In the genomic region with DNA sequence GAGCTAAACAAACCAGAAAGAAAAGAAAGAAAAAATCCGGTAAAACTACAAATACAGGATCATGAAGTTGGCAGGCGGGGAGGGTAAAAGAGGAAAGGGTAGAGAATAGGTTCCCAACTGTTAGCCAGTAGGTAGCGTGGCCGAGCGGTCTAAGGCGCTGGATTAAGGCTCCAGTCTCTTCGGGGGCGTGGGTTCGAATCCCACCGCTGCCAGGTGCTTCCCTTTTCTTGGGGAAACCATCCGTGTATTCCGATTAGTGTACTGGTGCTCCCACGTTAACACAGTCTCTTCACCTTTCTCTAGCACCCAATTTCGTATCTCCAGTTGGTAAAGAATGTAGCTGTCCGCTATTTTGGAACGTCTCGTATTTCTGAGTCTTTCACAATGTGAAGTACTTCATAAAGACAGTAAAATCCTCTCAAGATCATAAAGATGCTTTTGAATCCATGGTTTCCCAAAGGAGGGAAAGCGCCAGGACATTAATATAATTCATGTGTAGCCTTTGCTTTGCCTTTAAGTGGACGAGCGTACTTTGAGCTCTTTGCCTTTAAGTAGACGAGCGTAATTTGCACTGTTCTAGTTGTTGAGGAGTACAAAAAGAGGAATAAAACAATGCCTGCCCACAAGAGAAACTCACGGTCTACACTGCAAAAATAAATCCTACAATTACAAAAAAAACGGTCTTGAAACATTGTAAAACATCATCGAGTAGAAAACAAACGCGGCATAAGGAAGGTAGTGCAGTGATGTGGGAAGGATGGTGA, we compare ENCODE assay signal across 1 cellular context.
TF ChIP-seq lines count a peak whose summit lies in the region.

No MANE protein-coding gene starts in this region.

TF ChIP-seq in HepG2, 621 proteins besides CTCF, POLR2A, EP300 and RAD21 (continued from another document and continues in another):
- TF ChIP-seq, protein P1, sequence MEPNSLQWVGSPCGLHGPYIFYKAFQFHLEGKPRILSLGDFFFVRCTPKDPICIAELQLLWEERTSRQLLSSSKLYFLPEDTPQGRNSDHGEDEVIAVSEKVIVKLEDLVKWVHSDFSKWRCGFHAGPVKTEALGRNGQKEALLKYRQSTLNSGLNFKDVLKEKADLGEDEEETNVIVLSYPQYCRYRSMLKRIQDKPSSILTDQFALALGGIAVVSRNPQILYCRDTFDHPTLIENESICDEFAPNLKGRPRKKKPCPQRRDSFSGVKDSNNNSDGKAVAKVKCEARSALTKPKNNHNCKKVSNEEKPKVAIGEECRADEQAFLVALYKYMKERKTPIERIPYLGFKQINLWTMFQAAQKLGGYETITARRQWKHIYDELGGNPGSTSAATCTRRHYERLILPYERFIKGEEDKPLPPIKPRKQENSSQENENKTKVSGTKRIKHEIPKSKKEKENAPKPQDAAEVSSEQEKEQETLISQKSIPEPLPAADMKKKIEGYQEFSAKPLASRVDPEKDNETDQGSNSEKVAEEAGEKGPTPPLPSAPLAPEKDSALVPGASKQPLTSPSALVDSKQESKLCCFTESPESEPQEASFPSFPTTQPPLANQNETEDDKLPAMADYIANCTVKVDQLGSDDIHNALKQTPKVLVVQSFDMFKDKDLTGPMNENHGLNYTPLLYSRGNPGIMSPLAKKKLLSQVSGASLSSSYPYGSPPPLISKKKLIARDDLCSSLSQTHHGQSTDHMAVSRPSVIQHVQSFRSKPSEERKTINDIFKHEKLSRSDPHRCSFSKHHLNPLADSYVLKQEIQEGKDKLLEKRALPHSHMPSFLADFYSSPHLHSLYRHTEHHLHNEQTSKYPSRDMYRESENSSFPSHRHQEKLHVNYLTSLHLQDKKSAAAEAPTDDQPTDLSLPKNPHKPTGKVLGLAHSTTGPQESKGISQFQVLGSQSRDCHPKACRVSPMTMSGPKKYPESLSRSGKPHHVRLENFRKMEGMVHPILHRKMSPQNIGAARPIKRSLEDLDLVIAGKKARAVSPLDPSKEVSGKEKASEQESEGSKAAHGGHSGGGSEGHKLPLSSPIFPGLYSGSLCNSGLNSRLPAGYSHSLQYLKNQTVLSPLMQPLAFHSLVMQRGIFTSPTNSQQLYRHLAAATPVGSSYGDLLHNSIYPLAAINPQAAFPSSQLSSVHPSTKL (CRISPR knock-in tag; IDR thresholded peaks at IDR 0.05), result peak; percentile 83; the same call in 1 of the 2 replicates
- TF ChIP-seq ATF1 (CRISPR knock-in tag; IDR thresholded peaks at IDR 0.05) (peak; percentile 46; the same call in 1 of the 2 replicates), PRMT3 (CRISPR knock-in tag; IDR thresholded peaks at IDR 0.05; ENCODE audit: borderline replicate concordance, low read depth) (peak; percentile 75), ZKSCAN1 (IDR thresholded peaks at IDR 0.05; ENCODE audit: low read length) (0 out of 2 replicates have a peak, but pooled peaks have one; percentile 44), ZNF333 (CRISPR knock-in tag; IDR thresholded peaks at IDR 0.05; ENCODE audit: borderline replicate concordance) (0 out of 2 replicates have a peak, but pooled peaks have one; percentile 86), SMYD3 (CRISPR knock-in tag; IDR thresholded peaks at IDR 0.05) (no peak), PCBP1 (IDR thresholded peaks at IDR 0.05; ENCODE audit: borderline replicate concordance, low read depth, low read length) (no peak), ZNF121 (CRISPR knock-in tag; IDR thresholded peaks at IDR 0.05) (no peak), AHR (CRISPR knock-in tag; IDR thresholded peaks at IDR 0.05) (peak; percentile 13; the same call in 1 of the 2 replicates), NCOR1 (IDR thresholded peaks at IDR 0.05; ENCODE audit: borderline replicate concordance, low read length) (no peak; the same call in 1 of the 2 replicates), PHF20 (CRISPR knock-in tag; IDR thresholded peaks at IDR 0.05) (no peak), HOXD1 (CRISPR knock-in tag; IDR thresholded peaks at IDR 0.05) (no peak), TMF1 (CRISPR knock-in tag; IDR thresholded peaks at IDR 0.05; ENCODE audit: low read depth) (no peak), CREB1 (IDR thresholded peaks at IDR 0.05) (no peak), CREB1 (CRISPR knock-in tag; IDR thresholded peaks at IDR 0.05) (peak; percentile 67), GABPA (IDR thresholded peaks at IDR 0.05; ENCODE audit: low read depth, low read length) (no peak), GABPA (CRISPR knock-in tag; IDR thresholded peaks at IDR 0.05; ENCODE audit: low read depth) (peak; percentile 38; the same call in 1 of the 2 replicates), WIZ (CRISPR knock-in tag; IDR thresholded peaks at IDR 0.05) (no peak), IKZF1 (IDR thresholded peaks at IDR 0.05) (no peak), KDM6A (CRISPR knock-in tag; IDR thresholded peaks at IDR 0.05; ENCODE audit: low read depth) (no peak), ZNF556 (CRISPR knock-in tag; IDR thresholded peaks at IDR 0.05; ENCODE audit: borderline replicate concordance) (peak; percentile 94; the same call in 1 of the 2 replicates), KLF15 (CRISPR knock-in tag; IDR thresholded peaks at IDR 0.05; ENCODE audit: borderline replicate concordance) (no peak; the same call in 1 of the 2 replicates), SOX6 (IDR thresholded peaks at IDR 0.05) (no peak), SOX6 (CRISPR knock-in tag; IDR thresholded peaks at IDR 0.05) (peak; percentile 50), MXI1 (IDR thresholded peaks at IDR 0.05; ENCODE audit: borderline replicate concordance, low read depth, low read length) (peak; percentile 49; the same call in 1 of the 3 replicates), SMC3 (IDR thresholded peaks at IDR 0.05; ENCODE audit: low read length) (no peak), SALL1 (CRISPR knock-in tag; IDR thresholded peaks at IDR 0.05) (peak; percentile 86), MEIS1 (CRISPR knock-in tag; IDR thresholded peaks at IDR 0.05; ENCODE audit: borderline replicate concordance) (no peak), HES4 (CRISPR knock-in tag; IDR thresholded peaks at IDR 0.05; ENCODE audit: borderline replicate concordance) (no peak), ZNF296 (CRISPR knock-in tag; conservative IDR thresholded peaks at IDR 0.05) (no peak), ZNF33B (CRISPR knock-in tag; IDR thresholded peaks at IDR 0.05) (no peak), ISX (CRISPR knock-in tag; conservative IDR thresholded peaks at IDR 0.05) (no peak)
- TF ChIP-seq, protein P2, sequence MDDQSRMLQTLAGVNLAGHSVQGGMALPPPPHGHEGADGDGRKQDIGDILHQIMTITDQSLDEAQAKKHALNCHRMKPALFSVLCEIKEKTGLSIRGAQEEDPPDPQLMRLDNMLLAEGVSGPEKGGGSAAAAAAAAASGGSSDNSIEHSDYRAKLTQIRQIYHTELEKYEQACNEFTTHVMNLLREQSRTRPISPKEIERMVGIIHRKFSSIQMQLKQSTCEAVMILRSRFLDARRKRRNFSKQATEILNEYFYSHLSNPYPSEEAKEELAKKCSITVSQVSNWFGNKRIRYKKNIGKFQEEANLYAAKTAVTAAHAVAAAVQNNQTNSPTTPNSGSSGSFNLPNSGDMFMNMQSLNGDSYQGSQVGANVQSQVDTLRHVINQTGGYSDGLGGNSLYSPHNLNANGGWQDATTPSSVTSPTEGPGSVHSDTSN (CRISPR knock-in tag; IDR thresholded peaks at IDR 0.05; ENCODE audit: borderline replicate concordance), result no peak
- TF ChIP-seq, protein P3, sequence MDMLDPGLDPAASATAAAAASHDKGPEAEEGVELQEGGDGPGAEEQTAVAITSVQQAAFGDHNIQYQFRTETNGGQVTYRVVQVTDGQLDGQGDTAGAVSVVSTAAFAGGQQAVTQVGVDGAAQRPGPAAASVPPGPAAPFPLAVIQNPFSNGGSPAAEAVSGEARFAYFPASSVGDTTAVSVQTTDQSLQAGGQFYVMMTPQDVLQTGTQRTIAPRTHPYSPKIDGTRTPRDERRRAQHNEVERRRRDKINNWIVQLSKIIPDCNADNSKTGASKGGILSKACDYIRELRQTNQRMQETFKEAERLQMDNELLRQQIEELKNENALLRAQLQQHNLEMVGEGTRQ (IDR thresholded peaks at IDR 0.05; ENCODE audit: low read depth, low read length), result no peak
- TF ChIP-seq, protein P3 (CRISPR knock-in tag; IDR thresholded peaks at IDR 0.05; ENCODE audit: borderline replicate concordance), result no peak; the same call in 1 of the 2 replicates
- TF ChIP-seq, protein P4, sequence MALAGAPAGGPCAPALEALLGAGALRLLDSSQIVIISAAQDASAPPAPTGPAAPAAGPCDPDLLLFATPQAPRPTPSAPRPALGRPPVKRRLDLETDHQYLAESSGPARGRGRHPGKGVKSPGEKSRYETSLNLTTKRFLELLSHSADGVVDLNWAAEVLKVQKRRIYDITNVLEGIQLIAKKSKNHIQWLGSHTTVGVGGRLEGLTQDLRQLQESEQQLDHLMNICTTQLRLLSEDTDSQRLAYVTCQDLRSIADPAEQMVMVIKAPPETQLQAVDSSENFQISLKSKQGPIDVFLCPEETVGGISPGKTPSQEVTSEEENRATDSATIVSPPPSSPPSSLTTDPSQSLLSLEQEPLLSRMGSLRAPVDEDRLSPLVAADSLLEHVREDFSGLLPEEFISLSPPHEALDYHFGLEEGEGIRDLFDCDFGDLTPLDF (CRISPR knock-in tag; IDR thresholded peaks at IDR 0.05), result no peak
- TF ChIP-seq, protein P5, sequence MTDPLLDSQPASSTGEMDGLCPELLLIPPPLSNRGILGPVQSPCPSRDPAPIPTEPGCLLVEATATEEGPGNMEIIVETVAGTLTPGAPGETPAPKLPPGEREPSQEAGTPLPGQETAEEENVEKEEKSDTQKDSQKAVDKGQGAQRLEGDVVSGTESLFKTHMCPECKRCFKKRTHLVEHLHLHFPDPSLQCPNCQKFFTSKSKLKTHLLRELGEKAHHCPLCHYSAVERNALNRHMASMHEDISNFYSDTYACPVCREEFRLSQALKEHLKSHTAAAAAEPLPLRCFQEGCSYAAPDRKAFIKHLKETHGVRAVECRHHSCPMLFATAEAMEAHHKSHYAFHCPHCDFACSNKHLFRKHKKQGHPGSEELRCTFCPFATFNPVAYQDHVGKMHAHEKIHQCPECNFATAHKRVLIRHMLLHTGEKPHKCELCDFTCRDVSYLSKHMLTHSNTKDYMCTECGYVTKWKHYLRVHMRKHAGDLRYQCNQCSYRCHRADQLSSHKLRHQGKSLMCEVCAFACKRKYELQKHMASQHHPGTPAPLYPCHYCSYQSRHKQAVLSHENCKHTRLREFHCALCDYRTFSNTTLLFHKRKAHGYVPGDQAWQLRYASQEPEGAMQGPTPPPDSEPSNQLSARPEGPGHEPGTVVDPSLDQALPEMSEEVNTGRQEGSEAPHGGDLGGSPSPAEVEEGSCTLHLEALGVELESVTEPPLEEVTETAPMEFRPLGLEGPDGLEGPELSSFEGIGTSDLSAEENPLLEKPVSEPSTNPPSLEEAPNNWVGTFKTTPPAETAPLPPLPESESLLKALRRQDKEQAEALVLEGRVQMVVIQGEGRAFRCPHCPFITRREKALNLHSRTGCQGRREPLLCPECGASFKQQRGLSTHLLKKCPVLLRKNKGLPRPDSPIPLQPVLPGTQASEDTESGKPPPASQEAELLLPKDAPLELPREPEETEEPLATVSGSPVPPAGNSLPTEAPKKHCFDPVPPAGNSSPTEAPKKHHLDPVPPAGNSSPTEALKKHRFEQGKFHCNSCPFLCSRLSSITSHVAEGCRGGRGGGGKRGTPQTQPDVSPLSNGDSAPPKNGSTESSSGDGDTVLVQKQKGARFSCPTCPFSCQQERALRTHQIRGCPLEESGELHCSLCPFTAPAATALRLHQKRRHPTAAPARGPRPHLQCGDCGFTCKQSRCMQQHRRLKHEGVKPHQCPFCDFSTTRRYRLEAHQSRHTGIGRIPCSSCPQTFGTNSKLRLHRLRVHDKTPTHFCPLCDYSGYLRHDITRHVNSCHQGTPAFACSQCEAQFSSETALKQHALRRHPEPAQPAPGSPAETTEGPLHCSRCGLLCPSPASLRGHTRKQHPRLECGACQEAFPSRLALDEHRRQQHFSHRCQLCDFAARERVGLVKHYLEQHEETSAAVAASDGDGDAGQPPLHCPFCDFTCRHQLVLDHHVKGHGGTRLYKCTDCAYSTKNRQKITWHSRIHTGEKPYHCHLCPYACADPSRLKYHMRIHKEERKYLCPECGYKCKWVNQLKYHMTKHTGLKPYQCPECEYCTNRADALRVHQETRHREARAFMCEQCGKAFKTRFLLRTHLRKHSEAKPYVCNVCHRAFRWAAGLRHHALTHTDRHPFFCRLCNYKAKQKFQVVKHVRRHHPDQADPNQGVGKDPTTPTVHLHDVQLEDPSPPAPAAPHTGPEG (CRISPR knock-in tag; IDR thresholded peaks at IDR 0.05), result 0 out of 2 replicates have a peak, but pooled peaks have one; percentile 18
- TF ChIP-seq, protein P6, sequence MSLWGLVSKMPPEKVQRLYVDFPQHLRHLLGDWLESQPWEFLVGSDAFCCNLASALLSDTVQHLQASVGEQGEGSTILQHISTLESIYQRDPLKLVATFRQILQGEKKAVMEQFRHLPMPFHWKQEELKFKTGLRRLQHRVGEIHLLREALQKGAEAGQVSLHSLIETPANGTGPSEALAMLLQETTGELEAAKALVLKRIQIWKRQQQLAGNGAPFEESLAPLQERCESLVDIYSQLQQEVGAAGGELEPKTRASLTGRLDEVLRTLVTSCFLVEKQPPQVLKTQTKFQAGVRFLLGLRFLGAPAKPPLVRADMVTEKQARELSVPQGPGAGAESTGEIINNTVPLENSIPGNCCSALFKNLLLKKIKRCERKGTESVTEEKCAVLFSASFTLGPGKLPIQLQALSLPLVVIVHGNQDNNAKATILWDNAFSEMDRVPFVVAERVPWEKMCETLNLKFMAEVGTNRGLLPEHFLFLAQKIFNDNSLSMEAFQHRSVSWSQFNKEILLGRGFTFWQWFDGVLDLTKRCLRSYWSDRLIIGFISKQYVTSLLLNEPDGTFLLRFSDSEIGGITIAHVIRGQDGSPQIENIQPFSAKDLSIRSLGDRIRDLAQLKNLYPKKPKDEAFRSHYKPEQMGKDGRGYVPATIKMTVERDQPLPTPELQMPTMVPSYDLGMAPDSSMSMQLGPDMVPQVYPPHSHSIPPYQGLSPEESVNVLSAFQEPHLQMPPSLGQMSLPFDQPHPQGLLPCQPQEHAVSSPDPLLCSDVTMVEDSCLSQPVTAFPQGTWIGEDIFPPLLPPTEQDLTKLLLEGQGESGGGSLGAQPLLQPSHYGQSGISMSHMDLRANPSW (CRISPR knock-in tag; IDR thresholded peaks at IDR 0.05; ENCODE audit: borderline replicate concordance), result no peak
- TF ChIP-seq, protein P7, sequence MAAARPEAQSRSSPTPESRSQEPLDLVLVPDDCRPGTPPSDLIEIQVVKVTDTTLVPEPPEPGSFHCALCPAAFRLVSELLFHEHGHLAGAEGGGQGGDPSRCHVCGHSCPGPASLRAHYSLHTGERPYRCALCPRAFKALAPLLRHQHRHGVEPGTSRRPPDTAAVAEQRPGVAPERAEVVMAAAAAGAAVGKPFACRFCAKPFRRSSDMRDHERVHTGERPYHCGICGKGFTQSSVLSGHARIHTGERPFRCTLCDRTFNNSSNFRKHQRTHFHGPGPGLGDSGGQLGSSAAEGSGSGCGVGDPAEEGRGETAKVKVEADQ (CRISPR knock-in tag; IDR thresholded peaks at IDR 0.05; ENCODE audit: borderline replicate concordance), result no peak
- TF ChIP-seq, protein P8, sequence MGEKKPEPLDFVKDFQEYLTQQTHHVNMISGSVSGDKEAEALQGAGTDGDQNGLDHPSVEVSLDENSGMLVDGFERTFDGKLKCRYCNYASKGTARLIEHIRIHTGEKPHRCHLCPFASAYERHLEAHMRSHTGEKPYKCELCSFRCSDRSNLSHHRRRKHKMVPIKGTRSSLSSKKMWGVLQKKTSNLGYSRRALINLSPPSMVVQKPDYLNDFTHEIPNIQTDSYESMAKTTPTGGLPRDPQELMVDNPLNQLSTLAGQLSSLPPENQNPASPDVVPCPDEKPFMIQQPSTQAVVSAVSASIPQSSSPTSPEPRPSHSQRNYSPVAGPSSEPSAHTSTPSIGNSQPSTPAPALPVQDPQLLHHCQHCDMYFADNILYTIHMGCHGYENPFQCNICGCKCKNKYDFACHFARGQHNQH (CRISPR knock-in tag; IDR thresholded peaks at IDR 0.05), result peak; percentile 86; the same call in 1 of the 2 replicates
